Comparison of ENCODE assay signal across 8 cellular contexts in genomic region chr2:169768262-169768995, GRCh38. TPM values are rescaled to one million over a fixed set of nuclear protein-coding genes. Genes with fewer than 3 reads are reported as not detected.
DNase-seq lines count a peak whose midpoint lies in the region; ATAC-seq and TF ChIP-seq lines count a peak whose summit lies in the region.

No MANE protein-coding gene starts in this region.

- in situ Hi-C loops in astrocyte of the spinal cord (cut with HindIII; ENCODE audit: low sequenced_read_pairs), result no loop called here

- peaks cover 8% of the 10 kb centered on the region for H3K4me1 Mint-ChIP-seq in T-helper 1 cell treated with Interleukin-12 subunit alpha and Interleukin-12 subunit beta and Interleukin-4 antibody, amounts not matched to agents 30 μg/mL and 1 μg/mL, for 36 hours (ENCODE audit: low read depth)

- H3K27ac Mint-ChIP-seq in T-helper 1 cell treated with Interleukin-12 subunit alpha and Interleukin-12 subunit beta and Interleukin-4 antibody, amounts not matched to agents 30 μg/mL and 1 μg/mL, for 36 hours, result no peak overlapping the region

- H3K27ac ChIP-seq in thymus (ENCODE audit: low read depth), result no peak overlapping the region

- H3K27me3 Mint-ChIP-seq in T-helper 1 cell treated with Interleukin-12 subunit alpha and Interleukin-12 subunit beta and Interleukin-4 antibody, amounts not matched to agents 30 μg/mL and 1 μg/mL, for 36 hours (ENCODE audit: low read depth), result peaks cover 14% of the 10 kb centered on the region

- WGBS in thymus, result 27% methylated on average over 72 of the region's 72 CpGs

- H3K9me3 Mint-ChIP-seq in T-helper 1 cell treated with Interleukin-12 subunit alpha and Interleukin-12 subunit beta and Interleukin-4 antibody, amounts not matched to agents 30 μg/mL and 1 μg/mL, for 36 hours, result no peaks in the 10 kb centered on the region

- peak overlapping the region; percentile 77 for H3K4me3 Mint-ChIP-seq in T-helper 1 cell treated with Interleukin-12 subunit alpha and Interleukin-12 subunit beta and Interleukin-4 antibody, amounts not matched to agents 30 μg/mL and 1 μg/mL, for 36 hours

- peaks cover 26% of the 10 kb centered on the region for H3K27me3 ChIP-seq in mononuclear cell (ENCODE audit: insufficient read depth, low read length)
- peaks cover 7% of the 10 kb centered on the region for H3K27me3 ChIP-seq in thymus (ENCODE audit: control insufficient read depth, insufficient read depth)

- H3K36me3 ChIP-seq in thymus (ENCODE audit: control insufficient read depth, insufficient read depth), result no peaks in the 10 kb centered on the region

- DNase-seq in astrocyte of the spinal cord (ENCODE audit: low read depth, low spot score), result no peak
- DNase-seq in SKM-1 treated with dmso at 0.1 percent for 144 hours (lab: John Stamatoyannopoulos, UW; ENCODE audit: unreplicated experiment), result no peak

- H3K9me3 ChIP-seq in mononuclear cell (ENCODE audit: low read depth, low read length), result no peaks in the 10 kb centered on the region
- H3K9me3 ChIP-seq in thymus (ENCODE audit: control insufficient read depth), result peaks cover 1% of the 10 kb centered on the region

- TF ChIP-seq CTCF in astrocyte of the spinal cord (IDR thresholded peaks at IDR 0.05; ENCODE audit: low read depth, low read length), result no peak

- H3K4me1 ChIP-seq in mononuclear cell (ENCODE audit: insufficient read depth, low read length) (peaks cover 17% of the 10 kb centered on the region), thymus (ENCODE audit: control insufficient read depth, insufficient read depth, low read length) (no peaks in the 10 kb centered on the region)

- H3K4me3 ChIP-seq in astrocyte of the spinal cord (ENCODE audit: low read depth, low read length) (peak overlapping the region; percentile 36), mononuclear cell (ENCODE audit: low read length) (peak overlapping the region; percentile 9), thymus (ENCODE audit: low read length) (peak overlapping the region; percentile 28)

- ATAC-seq in GM21717 (IDR thresholded peaks at IDR 0.05; ENCODE audit: unreplicated experiment) (no peak), GM18505 (IDR thresholded peaks at IDR 0.05; ENCODE audit: unreplicated experiment) (no peak), HG03460 (IDR thresholded peaks at IDR 0.05; ENCODE audit: unreplicated experiment) (no peak)

- H3K36me3 Mint-ChIP-seq in T-helper 1 cell treated with Interleukin-12 subunit alpha and Interleukin-12 subunit beta and Interleukin-4 antibody, amounts not matched to agents 30 μg/mL and 1 μg/mL, for 36 hours (ENCODE audit: low read depth), result no peaks in the 10 kb centered on the region

- TF ChIP-seq POLR2A in GM18505 (IDR thresholded peaks at IDR 0.05; ENCODE audit: borderline replicate concordance, extremely low read depth, insufficient read depth, insufficient read length), result no peak

RNA-seq across cellular contexts. Expression of gene SSB, which starts 30.2 kb away (rescaled TPM):
- total RNA-seq in mononuclear cell, result 93.2 TPM
- polyA plus RNA-seq in thymus, result 136 TPM

RNA-seq across cellular contexts. Expression of gene KLHL23, which starts 34.8 kb away (rescaled TPM):
- total RNA-seq in mononuclear cell, result 0.42 TPM
- 4.5 TPM for polyA plus RNA-seq in thymus

RNA-seq across cellular contexts. Expression of gene METTL5, which starts 56.3 kb away (rescaled TPM):
- total RNA-seq in mononuclear cell, result 30.1 TPM
- 61.3 TPM for polyA plus RNA-seq in thymus

RNA-seq across cellular contexts. Expression of gene UBR3, which starts 58.8 kb away (rescaled TPM):
- 38.5 TPM for total RNA-seq in mononuclear cell
- 20.1 TPM for polyA plus RNA-seq in thymus
